In the genomic region with DNA sequence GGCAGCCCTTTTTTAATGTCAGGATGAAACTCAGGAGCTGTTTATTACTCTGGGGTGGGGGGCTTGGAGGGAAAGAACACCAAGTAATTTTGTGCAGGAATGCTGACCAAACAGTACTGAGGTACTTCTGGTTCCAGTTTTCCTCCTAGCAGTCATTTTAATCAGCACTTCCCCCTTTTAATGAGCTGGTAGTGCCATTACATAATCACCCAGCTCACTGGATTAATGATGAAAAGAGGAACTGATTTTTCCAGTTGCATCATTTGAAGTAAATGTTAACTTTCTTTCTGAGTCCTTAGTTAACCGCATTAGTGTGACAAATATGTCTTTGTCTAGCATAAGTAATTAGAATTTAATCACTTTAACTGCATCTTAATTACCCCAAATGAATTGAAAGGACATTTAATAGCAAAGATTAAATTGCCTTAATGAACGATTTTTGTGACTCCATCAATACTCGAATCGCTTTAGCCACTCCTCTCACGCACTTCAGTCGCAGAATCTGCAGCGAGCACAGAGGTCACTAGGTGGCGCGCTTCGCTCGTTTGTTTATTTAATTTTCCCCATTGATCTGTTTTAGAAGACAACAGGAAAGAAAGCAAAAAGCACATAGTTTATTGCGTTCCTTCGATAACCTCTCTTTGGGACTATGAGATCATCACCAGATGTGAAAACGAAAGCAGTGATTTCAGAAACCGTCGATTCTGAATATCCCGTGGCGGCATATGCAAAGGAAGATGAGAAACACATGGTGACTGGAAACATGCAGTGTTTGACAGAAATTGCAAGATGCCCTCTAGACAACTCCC, we compare ENCODE assay signal across 8 cellular contexts. TPM values are rescaled to one million over a fixed set of nuclear protein-coding genes. Genes with fewer than 3 reads are reported as not detected.
DNase-seq lines count a peak whose midpoint lies in the region; ATAC-seq, FAIRE-seq and TF ChIP-seq lines count a peak whose summit lies in the region.

No MANE protein-coding gene starts in this region.

- H4K20me1 ChIP-seq in KMS-11 (ENCODE audit: insufficient read depth) = no peaks in the 10 kb centered on the region

- H3K79me2 ChIP-seq in KMS-11 (ENCODE audit: insufficient read depth, low read depth) = no peaks in the 10 kb centered on the region

- H3K27me3 ChIP-seq in KMS-11 (ENCODE audit: insufficient read depth, low read depth) = no peaks in the 10 kb centered on the region; the same call in 1 of the 2 replicates

- H3K36me3 Mint-ChIP-seq in activated naive CD4-positive, alpha-beta T cell treated with anti-CD3 and anti-CD28 coated beads, Interleukin-2, amount 50 U/mL, for 72 hours = peaks cover 0 to 8% of the 10 kb centered on the region in 2 donors

- H3K4me3 ChIP-seq in KMS-11 (IDR thresholded peaks at IDR 0.05; ENCODE audit: insufficient read depth, low read depth, low read length) = no peak overlapping the region
- H3K4me3 ChIP-seq in retinal pigment epithelial cell (ENCODE audit: low read length) = no peak overlapping the region

- peak; percentile 84 for FAIRE-seq in G401.6 (lab: Jason Lieb, UNC)

- intact Hi-C loops in head of caudate nucleus (cut with DNase I) = loop anchor here (5.0 to 10.0 kb wide), 2 partner anchors 414 to 937 kb away; no protein-coding TSS in a partner anchor

- H3K9me3 Mint-ChIP-seq in activated naive CD4-positive, alpha-beta T cell treated with anti-CD3 and anti-CD28 coated beads, Interleukin-2, amount 50 U/mL, for 72 hours = no peaks in the 10 kb centered on the region

- H3K27ac ChIP-seq in KMS-11 = no peak overlapping the region

- TF ChIP-seq CTCF in KMS-11 (conservative IDR thresholded peaks at IDR 0.05; ENCODE audit: low read depth, low read length) = peak; percentile 96
- peak; percentile 92 for TF ChIP-seq CTCF in retinal pigment epithelial cell (conservative IDR thresholded peaks at IDR 0.05; ENCODE audit: low read depth, low read length)

- peaks cover 31% of the 10 kb centered on the region for H3K4me1 ChIP-seq in KMS-11 (ENCODE audit: low read depth, poor library complexity, severe bottlenecking)

- no peak overlapping the region for H3K27ac Mint-ChIP-seq in activated naive CD4-positive, alpha-beta T cell treated with anti-CD3 and anti-CD28 coated beads, Interleukin-2, amount 50 U/mL, for 72 hours

- H3K4me2 ChIP-seq in KMS-11 = peak overlapping the region; percentile 55

- DNase-seq in activated naive CD4-positive, alpha-beta T cell treated with anti-CD3 and anti-CD28 coated beads, Interleukin-2, amount 50 U/mL, for 72 hours (ENCODE audit: low spot score in 2 of 2) = peak in 1 of 2 donors; percentile 71
- DNase-seq in head of caudate nucleus (peak; percentile 39 to 90 (median 74)), retinal pigment epithelial cell (ENCODE audit: low read depth) (no peak), NCI-H1048 (lab: John Stamatoyannopoulos, UW) (no peak)

- peak overlapping the region; percentile 39 for H2AFZ ChIP-seq in KMS-11 (ENCODE audit: low read depth)

- no peaks in the 10 kb centered on the region for H3K36me3 ChIP-seq in KMS-11 (ENCODE audit: insufficient read depth)

- ATAC-seq in GM21717 (IDR thresholded peaks at IDR 0.05; ENCODE audit: unreplicated experiment) (peak; percentile 74), SK-N-SH treated with all-trans-retinoic acid at 6 μM for 48 hours (peak; percentile 71)
- peak; percentile 46 to 66 for ATAC-seq in activated naive CD4-positive, alpha-beta T cell treated with anti-CD3 and anti-CD28 coated beads, Interleukin-2, amount 50 U/mL, for 72 hours

- H3K9ac ChIP-seq in KMS-11 = no peak overlapping the region

TF ChIP-seq in SK-N-SH treated with all-trans-retinoic acid at 6 μM for 48 hours, 23 proteins besides CTCF, POLR2A, EP300 and RAD21:
- no peak for TF ChIP-seq TSHZ2 (CRISPR knock-in tag; IDR thresholded peaks at IDR 0.05)
- TF ChIP-seq ARNTL (CRISPR knock-in tag; IDR thresholded peaks at IDR 0.05; ENCODE audit: borderline replicate concordance, low read depth) = no peak
- no peak for TF ChIP-seq BACH2 (CRISPR knock-in tag; IDR thresholded peaks at IDR 0.05; ENCODE audit: borderline replicate concordance)
- TF ChIP-seq, protein P1, sequence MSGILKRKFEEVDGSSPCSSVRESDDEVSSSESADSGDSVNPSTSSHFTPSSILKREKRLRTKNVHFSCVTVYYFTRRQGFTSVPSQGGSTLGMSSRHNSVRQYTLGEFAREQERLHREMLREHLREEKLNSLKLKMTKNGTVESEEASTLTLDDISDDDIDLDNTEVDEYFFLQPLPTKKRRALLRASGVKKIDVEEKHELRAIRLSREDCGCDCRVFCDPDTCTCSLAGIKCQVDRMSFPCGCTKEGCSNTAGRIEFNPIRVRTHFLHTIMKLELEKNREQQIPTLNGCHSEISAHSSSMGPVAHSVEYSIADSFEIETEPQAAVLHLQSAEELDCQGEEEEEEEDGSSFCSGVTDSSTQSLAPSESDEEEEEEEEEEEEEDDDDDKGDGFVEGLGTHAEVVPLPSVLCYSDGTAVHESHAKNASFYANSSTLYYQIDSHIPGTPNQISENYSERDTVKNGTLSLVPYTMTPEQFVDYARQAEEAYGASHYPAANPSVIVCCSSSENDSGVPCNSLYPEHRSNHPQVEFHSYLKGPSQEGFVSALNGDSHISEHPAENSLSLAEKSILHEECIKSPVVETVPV (CRISPR knock-in tag; IDR thresholded peaks at IDR 0.05) = no peak
- no peak for TF ChIP-seq ZFP30 (CRISPR knock-in tag; IDR thresholded peaks at IDR 0.05)
- TF ChIP-seq ZFP3 (CRISPR knock-in tag; IDR thresholded peaks at IDR 0.05) = no peak
- TF ChIP-seq, protein P2, sequence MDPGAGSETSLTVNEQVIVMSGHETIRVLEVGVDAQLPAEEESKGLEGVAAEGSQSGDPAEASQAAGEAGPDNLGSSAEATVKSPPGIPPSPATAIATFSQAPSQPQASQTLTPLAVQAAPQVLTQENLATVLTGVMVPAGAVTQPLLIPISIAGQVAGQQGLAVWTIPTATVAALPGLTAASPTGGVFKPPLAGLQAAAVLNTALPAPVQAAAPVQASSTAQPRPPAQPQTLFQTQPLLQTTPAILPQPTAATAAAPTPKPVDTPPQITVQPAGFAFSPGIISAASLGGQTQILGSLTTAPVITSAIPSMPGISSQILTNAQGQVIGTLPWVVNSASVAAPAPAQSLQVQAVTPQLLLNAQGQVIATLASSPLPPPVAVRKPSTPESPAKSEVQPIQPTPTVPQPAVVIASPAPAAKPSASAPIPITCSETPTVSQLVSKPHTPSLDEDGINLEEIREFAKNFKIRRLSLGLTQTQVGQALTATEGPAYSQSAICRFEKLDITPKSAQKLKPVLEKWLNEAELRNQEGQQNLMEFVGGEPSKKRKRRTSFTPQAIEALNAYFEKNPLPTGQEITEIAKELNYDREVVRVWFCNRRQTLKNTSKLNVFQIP (CRISPR knock-in tag; IDR thresholded peaks at IDR 0.05; ENCODE audit: borderline replicate concordance, low read depth) = no peak
- TF ChIP-seq, protein P3, sequence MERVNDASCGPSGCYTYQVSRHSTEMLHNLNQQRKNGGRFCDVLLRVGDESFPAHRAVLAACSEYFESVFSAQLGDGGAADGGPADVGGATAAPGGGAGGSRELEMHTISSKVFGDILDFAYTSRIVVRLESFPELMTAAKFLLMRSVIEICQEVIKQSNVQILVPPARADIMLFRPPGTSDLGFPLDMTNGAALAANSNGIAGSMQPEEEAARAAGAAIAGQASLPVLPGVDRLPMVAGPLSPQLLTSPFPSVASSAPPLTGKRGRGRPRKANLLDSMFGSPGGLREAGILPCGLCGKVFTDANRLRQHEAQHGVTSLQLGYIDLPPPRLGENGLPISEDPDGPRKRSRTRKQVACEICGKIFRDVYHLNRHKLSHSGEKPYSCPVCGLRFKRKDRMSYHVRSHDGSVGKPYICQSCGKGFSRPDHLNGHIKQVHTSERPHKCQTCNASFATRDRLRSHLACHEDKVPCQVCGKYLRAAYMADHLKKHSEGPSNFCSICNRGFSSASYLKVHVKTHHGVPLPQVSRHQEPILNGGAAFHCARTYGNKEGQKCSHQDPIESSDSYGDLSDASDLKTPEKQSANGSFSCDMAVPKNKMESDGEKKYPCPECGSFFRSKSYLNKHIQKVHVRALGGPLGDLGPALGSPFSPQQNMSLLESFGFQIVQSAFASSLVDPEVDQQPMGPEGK (CRISPR knock-in tag; IDR thresholded peaks at IDR 0.05; ENCODE audit: borderline replicate concordance) = no peak
- TF ChIP-seq ZNF565 (CRISPR knock-in tag; conservative IDR thresholded peaks at IDR 0.05; ENCODE audit: low read depth) = no peak
- no peak for TF ChIP-seq RARB (CRISPR knock-in tag; IDR thresholded peaks at IDR 0.05)
- no peak for TF ChIP-seq SNAI2 (CRISPR knock-in tag; IDR thresholded peaks at IDR 0.05)
- no peak for TF ChIP-seq TOX (CRISPR knock-in tag; IDR thresholded peaks at IDR 0.05; ENCODE audit: borderline replicate concordance)
- TF ChIP-seq OSR1 (CRISPR knock-in tag; IDR thresholded peaks at IDR 0.05) = no peak
- TF ChIP-seq GLIS3 (CRISPR knock-in tag; IDR thresholded peaks at IDR 0.05) = no peak
- TF ChIP-seq ESRRG (CRISPR knock-in tag; IDR thresholded peaks at IDR 0.05) = no peak
- no peak for TF ChIP-seq CSDC2 (CRISPR knock-in tag; IDR thresholded peaks at IDR 0.05)
- TF ChIP-seq ZNF8 (CRISPR knock-in tag; IDR thresholded peaks at IDR 0.05) = no peak

RNA-seq across cellular contexts. Expression of gene ONECUT1, which starts 9.8 kb away (rescaled TPM):
- total RNA-seq in activated naive CD4-positive, alpha-beta T cell treated with anti-CD3 and anti-CD28 coated beads, Interleukin-2, amount 50 U/mL, for 72 hours = not detected

Comparison
In these comparisons a context has a peak if more than half of its experiments do, and no peak if none do; other contexts are left out.
1. DNase-seq: peak in head of caudate nucleus (42 of 42); none in retinal pigment epithelial cell (single experiment) and NCI-H1048 (single experiment).
2. Peak in every context shown above with its lines, with median percentiles within 50 percentile points of each other: ATAC-seq.